10 cellular contexts compared by ENCODE assay signal in the genomic region with DNA sequence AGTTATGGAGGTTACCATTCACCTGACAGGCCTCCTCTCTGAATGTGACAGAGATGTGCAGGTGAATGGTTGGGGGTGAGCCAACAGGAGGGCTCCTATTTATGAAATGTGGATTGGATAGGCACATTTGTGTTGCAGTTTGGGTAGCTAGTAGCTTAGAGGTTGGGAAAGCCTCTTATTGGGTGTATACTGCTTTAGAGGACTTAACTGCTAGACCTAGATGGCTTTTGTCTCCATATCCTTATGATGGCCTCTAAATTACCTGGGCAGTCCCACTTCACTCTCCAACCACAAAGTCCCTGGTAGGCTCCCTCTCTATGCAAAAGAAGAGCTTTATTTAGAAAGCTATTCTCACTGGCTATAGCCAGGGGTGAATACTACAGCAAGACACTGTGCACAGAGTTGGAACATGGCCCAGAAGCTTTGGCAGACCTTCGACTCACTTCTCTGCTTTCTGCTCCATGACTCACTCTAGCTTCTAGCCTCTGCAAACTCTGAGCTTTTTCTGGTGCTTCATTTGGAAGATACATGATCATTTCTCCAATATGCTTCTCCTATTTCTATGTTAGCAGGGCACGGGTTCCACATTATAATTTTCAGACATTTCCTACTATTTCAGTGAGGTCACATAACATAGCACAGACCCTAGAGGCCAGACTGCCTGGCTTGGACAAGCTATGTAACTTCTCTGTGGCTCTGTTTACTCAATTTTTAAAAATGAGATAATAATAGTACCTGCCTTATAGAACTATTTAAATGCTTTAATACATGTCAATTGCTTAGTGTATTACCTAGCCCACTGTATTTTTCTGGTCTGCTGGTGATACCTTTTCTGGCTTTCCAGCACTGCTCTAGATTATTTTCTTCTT. TPM values are rescaled to one million over a fixed set of nuclear protein-coding genes. Genes with fewer than 3 reads are reported as not detected.
A peak's percentile ranks its signal among the peaks of the same experiment; 100 is the strongest.
DNase-seq lines count a peak whose midpoint lies in the region; TF ChIP-seq lines count a peak whose summit lies in the region.
"Had no signal": no experiment of that assay in that cellular context is flagged by ENCODE, and none has a peak within 500 bp of the region (broad histone marks: within the 10 kb centered on the region; RNA-seq: fewer than 3 reads in every experiment).

No MANE protein-coding gene starts in this region.

- peaks cover 0 to 6% (median 1%) of the 10 kb centered on the region in 3 experiments; a peak in 3 of 7 replicates for H3K36me3 Mint-ChIP-seq in H9 (ENCODE audit: insufficient read depth in 1 of 3, low read depth in 3 of 3)

- H3T11ph ChIP-seq in H9 (ENCODE audit: low read length): no peak overlapping the region

- H3K9ac ChIP-seq in trophoblast cell (ENCODE audit: low read length): no peak overlapping the region
- H3K9ac ChIP-seq in H9 (ENCODE audit: extremely low read depth, insufficient read length, low read length): no peak overlapping the region

- H2BK12ac ChIP-seq in trophoblast cell (ENCODE audit: low read length) (no peak overlapping the region), H9 (ENCODE audit: insufficient read length, low read depth, low read length) (no peak overlapping the region)

- H3K27me3 ChIP-seq in trophoblast cell (ENCODE audit: insufficient read depth, low read length) (no peaks in the 10 kb centered on the region), H9 (ENCODE audit: insufficient read depth, low read length) (no peaks in the 10 kb centered on the region)

- H3K79me1 ChIP-seq in trophoblast cell (ENCODE audit: low read length) (peaks cover 6% of the 10 kb centered on the region), H9 (ENCODE audit: insufficient read depth, low read depth, low read length, poor library complexity, severe bottlenecking) (no peaks in the 10 kb centered on the region)

- H4K8ac ChIP-seq in trophoblast cell (ENCODE audit: low read depth, low read length) (no peak overlapping the region), H9 (replicated peaks; ENCODE audit: insufficient read length, low read depth, low read length) (no peak overlapping the region)

- H3K79me2 ChIP-seq in trophoblast cell (ENCODE audit: control insufficient read depth, insufficient read depth, low read length, poor library complexity) (no peaks in the 10 kb centered on the region), H9 (ENCODE audit: insufficient read depth, low read length) (no peaks in the 10 kb centered on the region)

- no peaks in the 10 kb centered on the region for H3K23me2 ChIP-seq in H9 (ENCODE audit: insufficient read length, low read depth, low read length, poor library complexity, severe bottlenecking)

- H3K18ac ChIP-seq in trophoblast cell (ENCODE audit: low read length): no peak overlapping the region
- no peak overlapping the region for H3K18ac ChIP-seq in H9 (ENCODE audit: insufficient read length, low read depth, low read length)

- H3K9me3 Mint-ChIP-seq in H9: peaks cover 48 to 55% of the 10 kb centered on the region in 2 experiments

- H2BK15ac ChIP-seq in H9 (ENCODE audit: low read depth, low read length): no peak overlapping the region

- no peak overlapping the region for H3K27ac ChIP-seq in epithelial cell of prostate
- no peak overlapping the region for H3K27ac ChIP-seq in trophoblast cell (ENCODE audit: low read depth, low read length)
- H3K27ac ChIP-seq in H9 (ENCODE audit: insufficient read length, low read depth, low read length): no peak overlapping the region

- no peak overlapping the region for H3K27ac Mint-ChIP-seq in H9

- H3K9me3 ChIP-seq in trophoblast cell (ENCODE audit: insufficient read depth, low read depth, low read length): no peaks in the 10 kb centered on the region
- peaks cover 30% of the 10 kb centered on the region for H3K9me3 ChIP-seq in H9 (ENCODE audit: control insufficient read depth, low read depth, low read length)

- H2AK5ac ChIP-seq in trophoblast cell (ENCODE audit: low read length) (no peak overlapping the region), H9 (ENCODE audit: insufficient read length, low read length) (no peak overlapping the region)

- peaks cover 2 to 3% of the 10 kb centered on the region in 2 experiments for H3K4me1 ChIP-seq in trophoblast cell (ENCODE audit: control insufficient read depth in 1 of 2, insufficient read depth in 2 of 2, low read length in 2 of 2)
- H3K4me1 ChIP-seq in H9 (ENCODE audit: insufficient read depth, low read length): no peaks in the 10 kb centered on the region

- no CpG with 5 or more reads among the region's 2 CpGs for WGBS in trophoblast cell (ENCODE audit: extremely low coverage, insufficient coverage, insufficient read length)
- no CpG with 5 or more reads among the region's 2 CpGs for WGBS in H9 (ENCODE audit: extremely low coverage, insufficient read length, low lambda C conversion rate)

- TF ChIP-seq CTCF in H9 (conservative IDR thresholded peaks at IDR 0.05): no peak

- H3K23ac ChIP-seq in trophoblast cell (ENCODE audit: low read length) (no peak overlapping the region), H9 (ENCODE audit: insufficient read length, low read depth, low read length) (no peak overlapping the region)

- H4K91ac ChIP-seq in trophoblast cell (ENCODE audit: low read depth, low read length) (no peak overlapping the region), H9 (ENCODE audit: insufficient read length, low read depth, low read length) (no peak overlapping the region)

- no peak overlapping the region for H2BK20ac ChIP-seq in H9 (ENCODE audit: low read depth, low read length, poor library complexity, severe bottlenecking)

- H3K4me3 ChIP-seq in trophoblast cell (ENCODE audit: low read depth, low read length): no peak overlapping the region
- H3K4me3 ChIP-seq: GM12878 had no signal

- no peaks in the 10 kb centered on the region for H4K20me1 ChIP-seq in H9 (ENCODE audit: control insufficient read depth, insufficient read depth, insufficient read length)

- H3K56ac ChIP-seq in H9 (ENCODE audit: insufficient read length, low read depth, low read length): no peak overlapping the region

- DNase-seq in COLO829 (ENCODE audit: low spot score) (peak; percentile 65), NCI-H2029 (lab: John Stamatoyannopoulos, UW) (peak; percentile 59), epithelial cell of prostate (ENCODE audit: low read depth, low spot score) (peak; percentile 27), nucleus accumbens (lab: John Stamatoyannopoulos, UW) (peak in 31 of 56 donors; percentile 0 to 44 (median 7)), NCI-H2107 treated with DMSO at 0.1 percent for 48 hours (lab: John Stamatoyannopoulos, UW; ENCODE audit: unreplicated experiment) (no peak), trophoblast cell (no peak), H9 (no peak), NCI-H146 treated with DMSO at 0.1 percent for 48 hours (lab: John Stamatoyannopoulos, UW; ENCODE audit: unreplicated experiment) (no peak)
- DNase-seq: activated naive CD4-positive, alpha-beta T cell had no signal

- H3K4ac ChIP-seq in trophoblast cell (ENCODE audit: low read depth, low read length): no peak overlapping the region
- no peak overlapping the region for H3K4ac ChIP-seq in H9 (ENCODE audit: low read depth, low read length)

- H3K14ac ChIP-seq in trophoblast cell (ENCODE audit: low read length): no peak overlapping the region
- H3K14ac ChIP-seq in H9 (ENCODE audit: insufficient read depth, low read length): no peak overlapping the region

- H3K27me3 Mint-ChIP-seq in H9 (ENCODE audit: low read depth): peaks cover 4% of the 10 kb centered on the region

- H2AFZ ChIP-seq in trophoblast cell (ENCODE audit: insufficient read depth, low read length, poor library complexity) (no peak overlapping the region), H9 (ENCODE audit: low read length) (no peak overlapping the region)

- H3K4me2 ChIP-seq in trophoblast cell (ENCODE audit: low read length): no peak overlapping the region
- H3K4me2 ChIP-seq in H9 (ENCODE audit: insufficient read depth, insufficient read length, low read length): no peak overlapping the region

- no peak overlapping the region for H4K12ac ChIP-seq in trophoblast cell (ENCODE audit: low read depth, low read length)

- no peak overlapping the region for H2BK120ac ChIP-seq in trophoblast cell (ENCODE audit: insufficient read depth, low read length, poor library complexity)
- H2BK120ac ChIP-seq in H9 (ENCODE audit: low read depth, low read length, poor library complexity, severe bottlenecking): no peak overlapping the region

- H2BK5ac ChIP-seq in trophoblast cell (ENCODE audit: low read depth, low read length, poor library complexity): no peak overlapping the region
- no peak overlapping the region for H2BK5ac ChIP-seq in H9 (ENCODE audit: insufficient read length, low read length)

- H3K4me1 Mint-ChIP-seq in H9: peaks cover 0 to 8% of the 10 kb centered on the region in 2 experiments; a peak in 1 of 4 replicates

- no peaks in the 10 kb centered on the region for H3K36me3 ChIP-seq in trophoblast cell (ENCODE audit: control insufficient read depth in 1 of 2, insufficient read depth in 2 of 2, low read length in 2 of 2)

- no peak overlapping the region for H4K5ac ChIP-seq in H9 (ENCODE audit: insufficient read length, low read depth, low read length)

- no peak overlapping the region for H3K4me3 Mint-ChIP-seq in H9

RNA-seq across cellular contexts. Expression of a gene that starts 6.0 kb away (rescaled TPM):
- 171 and 188 TPM in 2 replicates for polyA plus RNA-seq in trophoblast cell (2013)
- total RNA-seq in H9 (2021): not detected in 2 replicates
- total RNA-seq: GM12878 had no signal
- polyA plus RNA-seq: GM12878 had no signal

RNA-seq across cellular contexts. Expression of a gene that starts 28.6 kb away (rescaled TPM):
- polyA plus RNA-seq in trophoblast cell (2013): 41.8 and 43.5 TPM in 2 replicates
- 49.5 and 51.5 TPM in 2 replicates for total RNA-seq in H9 (2021)

RNA-seq across cellular contexts. Expression of a gene that starts 38.2 kb away (rescaled TPM):
- not detected in 2 replicates for polyA plus RNA-seq in trophoblast cell (2013)
- not detected in 2 replicates for total RNA-seq in H9 (2021)
- total RNA-seq: GM12878 had no signal
- polyA plus RNA-seq: GM12878 had no signal

Comparison
In these comparisons a context has a peak if more than half of its experiments do, and no peak if none do; other contexts are left out.
1. DNase-seq: peak in COLO829 (single experiment), NCI-H2029 (single experiment), epithelial cell of prostate (single experiment) and nucleus accumbens (31 of 56); none in NCI-H2107 treated with DMSO at 0.1 percent for 48 hours (single experiment), trophoblast cell (0 of 2), H9 (single experiment) and NCI-H146 treated with DMSO at 0.1 percent for 48 hours (single experiment).